In genomic region chr12:45646851-45647581, GRCh38 we compare ENCODE assay signal across 22 cellular contexts.
"Had no signal": no experiment of that assay in that cellular context is flagged by ENCODE, and none has a peak within 500 bp of the region (broad histone marks: within the 10 kb centered on the region; RNA-seq: fewer than 3 reads in every experiment).

No MANE protein-coding gene starts in this region.

- H3K27ac ChIP-seq: RWPE1 had no signal

- DNase-seq: Kasumi-1; KG1; MV-4-11; NCI-H1048; NCI-H1105; NCI-H1417; NCI-H1436 treated with DMSO at 0.1 percent for 48 hours; NCI-H1694; NCI-H187 treated with DMSO at 0.1 percent for 48 hours; NCI-H2029 treated with DMSO at 0.1 percent for 48 hours; NCI-H2171 treated with DMSO at 0.1 percent for 48 hours; NCI-H524; NCI-H69; NCI-H774; NK-92 treated with Interleukin-12 subunit alpha and Interleukin-12 subunit beta, amount 100 ng/mL, for 24 hours; PC-3; SHP77; SK-N-SH; SW 1271; T-cell had no signal

- ATAC-seq: Panc1, PC-3, T-cell had no signal

- H3K9ac ChIP-seq: SK-N-SH had no signal

- H3K4me2 ChIP-seq: SK-N-SH had no signal

- H3K9me3 ChIP-seq: SK-N-SH had no signal
